Comparison of ENCODE assay signal across 16 cellular contexts in genomic region chr4:112677519-112678091, GRCh38. TPM values are rescaled to one million over a fixed set of nuclear protein-coding genes. Genes with fewer than 3 reads are reported as not detected.
DNase-seq lines count a peak whose midpoint lies in the region; ATAC-seq, FAIRE-seq and TF ChIP-seq lines count a peak whose summit lies in the region.
"Had no signal": no experiment of that assay in that cellular context is flagged by ENCODE, and none has a peak within 500 bp of the region (broad histone marks: within the 10 kb centered on the region; RNA-seq: fewer than 3 reads in every experiment).

No MANE protein-coding gene starts in this region.

- H4K5ac ChIP-seq in H9 (ENCODE audit: insufficient read length, low read depth, low read length) (no peak overlapping the region), H1 (ENCODE audit: insufficient read length, low read depth, low read length) (no peak overlapping the region)

- TF ChIP-seq CTCF in GM10248 (IDR thresholded peaks at IDR 0.05; ENCODE audit: control extremely low read depth, extremely low read depth, low read depth, missing control alignments): no peak
- TF ChIP-seq CTCF in H9 (conservative IDR thresholded peaks at IDR 0.05): no peak
- TF ChIP-seq CTCF in H1 (IDR thresholded peaks at IDR 0.05; ENCODE audit: control extremely low read depth in 1 of 3, insufficient read depth in 1 of 3, low read depth in 1 of 3, low read length in 3 of 3): no peak
- no peak for TF ChIP-seq CTCF in neural progenitor cell (IDR thresholded peaks at IDR 0.05)

- H4K8ac ChIP-seq in H9 (replicated peaks; ENCODE audit: insufficient read length, low read depth, low read length): no peak overlapping the region
- H4K8ac ChIP-seq in H1 (ENCODE audit: extremely low read depth, insufficient read depth, low read length): no peak overlapping the region

- H3K27ac Mint-ChIP-seq in H9 (peak overlapping the region in 2 of 3 experiments; percentile 6 to 11; a peak in 4 of 7 replicates), neural progenitor cell (no peak overlapping the region)
- H3K27ac Mint-ChIP-seq: CD14-positive monocyte; CD4-positive, alpha-beta memory T cell had no signal

- no peak overlapping the region for H3K27ac ChIP-seq in H9 (ENCODE audit: insufficient read length, low read depth, low read length)
- H3K27ac ChIP-seq in H1 (ENCODE audit: low read depth, low read length): no peak overlapping the region
- no peak overlapping the region for H3K27ac ChIP-seq in neural progenitor cell
- H3K27ac ChIP-seq: BLaER1, GM23248 had no signal

- no peak for TF ChIP-seq EP300 in H1 (IDR thresholded peaks at IDR 0.05; ENCODE audit: borderline replicate concordance in 1 of 2, low read depth in 2 of 2, low read length in 2 of 2)

- H3K56ac ChIP-seq in H9 (ENCODE audit: insufficient read length, low read depth, low read length): no peak overlapping the region
- H3K56ac ChIP-seq in H1 (replicated peaks; ENCODE audit: insufficient read length, low read depth, low read length): no peak overlapping the region

- ATAC-seq in GM18907 (IDR thresholded peaks at IDR 0.05; ENCODE audit: unreplicated experiment): no peak

- H3K4me2 ChIP-seq in H9 (ENCODE audit: insufficient read depth, insufficient read length, low read length) (no peak overlapping the region), H1 (ENCODE audit: insufficient read depth in 1 of 2, low read depth in 2 of 2, low read length in 2 of 2) (no peak overlapping the region), neural progenitor cell (no peak overlapping the region)
- H3K4me2 ChIP-seq: BLaER1 had no signal

- POLR2A ChIA-PET in GM10248 (lab: Yijun Ruan, JAX): no interaction called here
- POLR2A ChIA-PET in H1 (lab: Charles Lee; ENCODE audit: partially characterized antibody): interaction anchor here (1.4 kb wide), 1 partner anchor 29 kb away, joined by 5 read pairs; no protein-coding TSS in a partner anchor

- H3K79me2 ChIP-seq in H9 (ENCODE audit: insufficient read depth, low read length): no peaks in the 10 kb centered on the region
- H3K79me2 ChIP-seq in H1 (ENCODE audit: control insufficient read depth in 1 of 2, insufficient read depth in 2 of 2, low read length in 2 of 2): no peaks in the 10 kb centered on the region
- H3K79me2 ChIP-seq in neural progenitor cell (ENCODE audit: low read depth): no peaks in the 10 kb centered on the region

- DNase-seq in GM10248 (ENCODE audit: extremely low spot score) (peak; percentile 17), H9 (no peak), H1 (ENCODE audit: low read depth in 1 of 2, low spot score in 2 of 2) (peak in 1 of 2 experiments; percentile 14), neural progenitor cell (ENCODE audit: low spot score) (no peak), NCI-H2029 (lab: John Stamatoyannopoulos, UW) (no peak), pons (ENCODE audit: low spot score) (no peak)
- DNase-seq: 8988T; CD4-positive, alpha-beta memory T cell; DMS153; DMS79; GDM1; GM23248; H7 had no signal

- H3K4me3 ChIP-seq in H1 (ENCODE audit: extremely low read depth in 1 of 4, insufficient read depth in 2 of 4, low read depth in 3 of 4, low read length in 4 of 4): no peak overlapping the region
- H3K4me3 ChIP-seq in neural progenitor cell: no peak overlapping the region
- H3K4me3 ChIP-seq: BLaER1, GM23248 had no signal

- no CpG with 5 or more reads among the region's 2 CpGs for WGBS in H9 (ENCODE audit: extremely low coverage, insufficient read length, low lambda C conversion rate)
- 86% methylated on average over 2 of the region's 2 CpGs; no CpG with 5 or more reads in 1 of the 2 experiments for WGBS in H1 (ENCODE audit: extremely low coverage in 1 of 2, insufficient coverage in 1 of 2, insufficient read length in 1 of 2, insufficient replicate concordance in 2 of 2, low coverage in 1 of 2, low lambda C conversion rate in 2 of 2, missing lambda C conversion rate in 1 of 2), 2 experiments

- CTCF ChIA-PET in GM10248 (lab: Yijun Ruan, JAX): no interaction called here
- CTCF ChIA-PET in H1 (lab: Charles Lee; ENCODE audit: partially characterized antibody): interaction anchor here (0.9 kb wide), 1 partner anchor 61 kb away, joined by 3 read pairs; no protein-coding TSS in a partner anchor

- H3K23me2 ChIP-seq in H9 (ENCODE audit: insufficient read length, low read depth, low read length, poor library complexity, severe bottlenecking): no peaks in the 10 kb centered on the region
- no peaks in the 10 kb centered on the region for H3K23me2 ChIP-seq in H1 (ENCODE audit: low read depth, low read length)

- no peak overlapping the region for H3K18ac ChIP-seq in H9 (ENCODE audit: insufficient read length, low read depth, low read length)
- no peak overlapping the region for H3K18ac ChIP-seq in H1 (ENCODE audit: extremely low read depth, low read length)

- peaks cover 16 to 21% of the 10 kb centered on the region in 2 experiments for H3K4me1 Mint-ChIP-seq in H9
- H3K4me1 Mint-ChIP-seq in neural progenitor cell: no peaks in the 10 kb centered on the region
- H3K4me1 Mint-ChIP-seq: CD14-positive monocyte; CD4-positive, alpha-beta memory T cell had no signal

- no peak for TF ChIP-seq POLR2A in H1 (IDR thresholded peaks at IDR 0.05; ENCODE audit: control extremely low read depth in 1 of 2, low read depth in 2 of 2, low read length in 2 of 2)

- H2BK15ac ChIP-seq in H9 (ENCODE audit: low read depth, low read length): no peak overlapping the region
- no peak overlapping the region for H2BK15ac ChIP-seq in H1 (ENCODE audit: low read length)

- H3K9me3 Mint-ChIP-seq in H9: no peaks in the 10 kb centered on the region
- H3K9me3 Mint-ChIP-seq in neural progenitor cell: no peaks in the 10 kb centered on the region
- H3K9me3 Mint-ChIP-seq: CD4-positive, alpha-beta memory T cell had no signal

- H3K23ac ChIP-seq in H9 (ENCODE audit: insufficient read length, low read depth, low read length) (no peak overlapping the region), H1 (ENCODE audit: insufficient read length) (no peak overlapping the region)

- H3K4ac ChIP-seq in H9 (ENCODE audit: low read depth, low read length) (no peak overlapping the region), H1 (replicated peaks; ENCODE audit: insufficient read length, low read depth, low read length) (no peak overlapping the region)

- H3K36me3 ChIP-seq in H1 (ENCODE audit: control insufficient read depth in 2 of 4, insufficient read depth in 4 of 4, low read length in 3 of 4) (no peaks in the 10 kb centered on the region), neural progenitor cell (no peaks in the 10 kb centered on the region)
- H3K36me3 ChIP-seq: BLaER1 had no signal

- no peaks in the 10 kb centered on the region for H3K9me3 ChIP-seq in H9 (ENCODE audit: control insufficient read depth, low read depth, low read length)
- H3K9me3 ChIP-seq in H1 (ENCODE audit: insufficient read depth in 2 of 2, low read depth in 1 of 2, low read length in 1 of 2): no peaks in the 10 kb centered on the region
- H3K9me3 ChIP-seq in neural progenitor cell (ENCODE audit: low read depth): no peaks in the 10 kb centered on the region
- H3K9me3 ChIP-seq: BLaER1 had no signal

- H2AK5ac ChIP-seq in H9 (ENCODE audit: insufficient read length, low read length): no peak overlapping the region
- no peak overlapping the region for H2AK5ac ChIP-seq in H1 (ENCODE audit: low read depth, low read length)

- H3K9ac ChIP-seq in H9 (ENCODE audit: extremely low read depth, insufficient read length, low read length): no peak overlapping the region
- H3K9ac ChIP-seq in H1 (replicated peaks in 1 of 4; ENCODE audit: extremely low read depth in 1 of 4, low read depth in 3 of 4, low read length in 3 of 4): no peak overlapping the region
- no peak overlapping the region for H3K9ac ChIP-seq in neural progenitor cell
- H3K9ac ChIP-seq: BLaER1, GM23248 had no signal

- H2BK12ac ChIP-seq in H9 (ENCODE audit: insufficient read length, low read depth, low read length) (no peak overlapping the region), H1 (ENCODE audit: low read depth, low read length) (no peak overlapping the region)

- peaks cover 12% of the 10 kb centered on the region for H3F3A ChIP-seq in neural progenitor cell (ENCODE audit: low read depth)

- TF ChIP-seq RAD21 in H1 (IDR thresholded peaks at IDR 0.05 in 1 of 2, conservative IDR thresholded peaks at IDR 0.05 in 1 of 2; ENCODE audit: low read depth in 2 of 2, low read length in 2 of 2): no peak

- H3K79me1 ChIP-seq in H9 (ENCODE audit: insufficient read depth, low read depth, low read length, poor library complexity, severe bottlenecking) (no peaks in the 10 kb centered on the region), H1 (ENCODE audit: low read depth, low read length) (no peaks in the 10 kb centered on the region)

- no peak overlapping the region for H3K14ac ChIP-seq in H9 (ENCODE audit: insufficient read depth, low read length)
- no peak overlapping the region for H3K14ac ChIP-seq in H1 (ENCODE audit: insufficient read length)

- H4K91ac ChIP-seq in H9 (ENCODE audit: insufficient read length, low read depth, low read length): no peak overlapping the region
- peak overlapping the region; percentile 29 for H4K91ac ChIP-seq in H1 (replicated peaks; ENCODE audit: insufficient read length, low read length)

- no peak overlapping the region for H3K4me3 Mint-ChIP-seq in H9
- H3K4me3 Mint-ChIP-seq in neural progenitor cell: no peak overlapping the region
- H3K4me3 Mint-ChIP-seq: CD14-positive monocyte; CD4-positive, alpha-beta memory T cell had no signal

- H2BK120ac ChIP-seq in H9 (ENCODE audit: low read depth, low read length, poor library complexity, severe bottlenecking): no peak overlapping the region
- no peak overlapping the region for H2BK120ac ChIP-seq in H1 (replicated peaks; ENCODE audit: low read depth, low read length)

- H3K27me3 Mint-ChIP-seq in H9 (ENCODE audit: low read depth) (no peaks in the 10 kb centered on the region), neural progenitor cell (ENCODE audit: insufficient read depth, low read depth) (no peaks in the 10 kb centered on the region)

- H2BK5ac ChIP-seq in H9 (ENCODE audit: insufficient read length, low read length): no peak overlapping the region
- H2BK5ac ChIP-seq in H1 (ENCODE audit: low read depth, low read length): no peak overlapping the region

- FAIRE-seq in H1 (lab: Jason Lieb, UNC): no peak

- H3K36me3 Mint-ChIP-seq in H9 (ENCODE audit: insufficient read depth in 1 of 3, low read depth in 3 of 3) (no peaks in the 10 kb centered on the region), neural progenitor cell (no peaks in the 10 kb centered on the region)
- H3K36me3 Mint-ChIP-seq: CD14-positive monocyte; CD4-positive, alpha-beta memory T cell had no signal

- H3K27me3 ChIP-seq in H9 (ENCODE audit: insufficient read depth, low read length): no peaks in the 10 kb centered on the region
- no peaks in the 10 kb centered on the region for H3K27me3 ChIP-seq in H1 (replicated peaks in 1 of 4; ENCODE audit: control insufficient read depth in 3 of 4, extremely low read depth in 1 of 4, insufficient read depth in 3 of 4, low read length in 3 of 4)
- H3K27me3 ChIP-seq in neural progenitor cell: no peaks in the 10 kb centered on the region
- H3K27me3 ChIP-seq: BLaER1 had no signal

- H3T11ph ChIP-seq in H9 (ENCODE audit: low read length): no peak overlapping the region

- H3K4me1 ChIP-seq in H9 (ENCODE audit: insufficient read depth, low read length): peaks cover 2% of the 10 kb centered on the region; the same call in 1 of the 2 replicates
- H3K4me1 ChIP-seq in H1 (replicated peaks in 1 of 4; ENCODE audit: control insufficient read depth in 3 of 4, insufficient read depth in 4 of 4, low read length in 3 of 4): peaks cover 0 to 3% (median 0%) of the 10 kb centered on the region in 4 experiments; a peak in 3 of 7 replicates
- H3K4me1 ChIP-seq in neural progenitor cell: no peaks in the 10 kb centered on the region
- H3K4me1 ChIP-seq: BLaER1 had no signal

- H2AFZ ChIP-seq in H9 (ENCODE audit: low read length) (no peak overlapping the region), H1 (ENCODE audit: low read length) (peak overlapping the region; percentile 10), neural progenitor cell (replicated peaks) (peak overlapping the region; percentile 69)
- H2AFZ ChIP-seq: GM23248 had no signal

- no peak overlapping the region for H2BK20ac ChIP-seq in H9 (ENCODE audit: low read depth, low read length, poor library complexity, severe bottlenecking)
- H2BK20ac ChIP-seq in H1 (ENCODE audit: low read length): no peak overlapping the region

- no peaks in the 10 kb centered on the region for H4K20me1 ChIP-seq in H9 (ENCODE audit: control insufficient read depth, insufficient read depth, insufficient read length)
- no peaks in the 10 kb centered on the region for H4K20me1 ChIP-seq in H1 (replicated peaks in 1 of 2; ENCODE audit: control insufficient read depth in 1 of 2, insufficient read depth in 2 of 2, low read length in 2 of 2)
- H4K20me1 ChIP-seq in neural progenitor cell (ENCODE audit: low read depth): no peaks in the 10 kb centered on the region
- H4K20me1 ChIP-seq: BLaER1 had no signal

RNA-seq across cellular contexts. Expression of gene LARP7, which starts 40.7 kb away (rescaled TPM):
- total RNA-seq in H9 (2021) (33.8 and 37.0 TPM in 2 replicates), neural progenitor cell (ENCODE audit: low replicate concordance) (88.7 and 154 TPM in 2 replicates)
- total RNA-seq in H1 (2021; fragmentation: NEBNext Ultra II Directional; extraction: Animal tissue kit (Norgen Biotek cat#: 25700)): 38.3 and 40.1 TPM in 2 replicates
- 4.1 and 9.3 TPM in 2 replicates for polyA plus RNA-seq in H1 (2011; rRNA removed)
- polyA plus RNA-seq in H1 (2011; cell fraction: cytosol; rRNA removed): 20.7 TPM
- polyA plus RNA-seq in H1 (2011; cell fraction: nucleus; rRNA removed): 2.8 TPM
- 35.0 to 61.3 TPM (median 43.5 TPM) in 4 replicates for polyA plus RNA-seq in H1 (2012, experiment 1 of 2)
- 22.6 TPM for polyA plus RNA-seq in H1 (2012, experiment 2 of 2)
- 64.4 TPM for polyA plus RNA-seq in H1 (2013, experiment 1 of 2)
- polyA plus RNA-seq in H1 (2013, experiment 2 of 2): 58.7 TPM
- 2.6 and 5.8 TPM in 2 replicates for polyA minus RNA-seq in H1 (2011; rRNA and poly(A)+ RNA removed)
- polyA minus RNA-seq in H1 (2011; cell fraction: cytosol; rRNA and poly(A)+ RNA removed): 11.7 TPM
- polyA minus RNA-seq in H1 (2011; cell fraction: nucleus; rRNA and poly(A)+ RNA removed): 14.7 TPM

RNA-seq across cellular contexts. Expression of gene ZGRF1, which starts 40.9 kb away (rescaled TPM):
- total RNA-seq in H9 (2021) (32.9 and 38.3 TPM in 2 replicates), neural progenitor cell (ENCODE audit: low replicate concordance) (89.2 and 128 TPM in 2 replicates)
- total RNA-seq in H1 (2021; fragmentation: NEBNext Ultra II Directional; extraction: Animal tissue kit (Norgen Biotek cat#: 25700)): 43.7 and 44.6 TPM in 2 replicates
- 7.7 and 12.0 TPM in 2 replicates for polyA plus RNA-seq in H1 (2011; rRNA removed)
- polyA plus RNA-seq in H1 (2011; cell fraction: cytosol; rRNA removed): 22.7 TPM
- 12.5 TPM for polyA plus RNA-seq in H1 (2011; cell fraction: nucleus; rRNA removed)
- polyA plus RNA-seq in H1 (2012, experiment 1 of 2): 17.1 to 32.9 TPM (median 21.1 TPM) in 4 replicates
- 1.4 TPM for polyA plus RNA-seq in H1 (2012, experiment 2 of 2)
- polyA plus RNA-seq in H1 (2013, experiment 1 of 2): 25.4 TPM
- 22.5 TPM for polyA plus RNA-seq in H1 (2013, experiment 2 of 2)
- 13.9 and 21.8 TPM in 2 replicates for polyA minus RNA-seq in H1 (2011; rRNA and poly(A)+ RNA removed)
- 20.0 TPM for polyA minus RNA-seq in H1 (2011; cell fraction: cytosol; rRNA and poly(A)+ RNA removed)
- 50.5 TPM for polyA minus RNA-seq in H1 (2011; cell fraction: nucleus; rRNA and poly(A)+ RNA removed)
